4 cellular contexts compared by ENCODE assay signal in genomic region chr10:48641099-48641690, GRCh38. TPM values are rescaled to one million over a fixed set of nuclear protein-coding genes. Genes with fewer than 3 reads are reported as not detected.
"Had no signal": no experiment of that assay in that cellular context is flagged by ENCODE, and none has a peak within 500 bp of the region (broad histone marks: within the 10 kb centered on the region; RNA-seq: fewer than 3 reads in every experiment).

No MANE protein-coding gene starts in this region.

RNA-seq across cellular contexts. Expression of gene WDFY4, which starts 43.5 kb away (rescaled TPM):
- total RNA-seq: endodermal cell, epithelial cell of proximal tubule, fibroblast of villous mesenchyme had no signal
- polyA plus RNA-seq: foreskin keratinocyte had no signal
